ENCODE assay signal across 29 cellular contexts in genomic region chr15:48883699-48884098, GRCh38.
"Had no signal": no experiment of that assay in that cellular context is flagged by ENCODE, and none has a peak within 500 bp of the region (broad histone marks: within the 10 kb centered on the region; RNA-seq: fewer than 3 reads in every experiment).

No MANE protein-coding gene starts in this region.

- H3K4me2 ChIP-seq: hepatocyte had no signal

- FAIRE-seq: colon, endometrium, endothelial cell of umbilical vein, frontal cortex had no signal

- H3K9me3 ChIP-seq: colonic mucosa, esophagus muscularis mucosa, esophagus squamous epithelium, gastrocnemius medialis, gastroesophageal sphincter, heart left ventricle, heart right ventricle had no signal

- H3K9me3 Mint-ChIP-seq: dendritic cell treated with granulocyte-macrophage colony-stimulating factor and Interleukin-4, amounts not matched to agents 40 ng/mL and 50 ng/mL, for 4 days; effector memory CD8-positive, alpha-beta T cell; endodermal cell had no signal

- DNase-seq: colonic mucosa; cortex of kidney; dermis blood vessel endothelial cell; dorsolateral prefrontal cortex; effector CD4-positive, alpha-beta T cell; effector CD8-positive, alpha-beta T cell; effector memory CD4-positive, alpha-beta T cell; effector memory CD8-positive, alpha-beta T cell; endodermal cell; erythroblast; esophagus squamous epithelium; foreskin fibroblast; foreskin keratinocyte; foreskin melanocyte; gastrocnemius medialis; glutamatergic neuron; head of caudate nucleus; heart left ventricle; heart right ventricle had no signal

- H3K27ac Mint-ChIP-seq: dendritic cell treated with granulocyte-macrophage colony-stimulating factor and Interleukin-4, amounts not matched to agents 40 ng/mL and 50 ng/mL, for 4 days; effector memory CD8-positive, alpha-beta T cell; endodermal cell had no signal

- ATAC-seq: effector memory CD8-positive, alpha-beta T cell; esophagus mucosa; foreskin keratinocyte; gastrocnemius medialis; gastroesophageal sphincter; heart left ventricle; heart right ventricle had no signal

- H3K36me3 ChIP-seq: colonic mucosa, esophagus muscularis mucosa, esophagus squamous epithelium, gastrocnemius medialis, gastroesophageal sphincter had no signal

- H3K27me3 ChIP-seq: colonic mucosa, dorsolateral prefrontal cortex, esophagus muscularis mucosa, esophagus squamous epithelium, foreskin keratinocyte, gastrocnemius medialis, gastroesophageal sphincter, heart left ventricle, heart right ventricle, hepatocyte had no signal

- H3K27ac ChIP-seq: colonic mucosa, dorsolateral prefrontal cortex, epithelial cell of prostate, esophagus muscularis mucosa, esophagus squamous epithelium, foreskin keratinocyte, gastrocnemius medialis, gastroesophageal sphincter, heart left ventricle, heart right ventricle, hepatocyte had no signal

- H3K4me1 ChIP-seq: colonic mucosa had no signal

- H2AFZ ChIP-seq: hepatocyte had no signal

- H3K4me3 Mint-ChIP-seq: dendritic cell treated with granulocyte-macrophage colony-stimulating factor and Interleukin-4, amounts not matched to agents 40 ng/mL and 50 ng/mL, for 4 days; effector memory CD8-positive, alpha-beta T cell; endodermal cell had no signal

- H3K4me3 ChIP-seq: colonic mucosa, dorsolateral prefrontal cortex, esophagus muscularis mucosa, esophagus squamous epithelium, gastrocnemius medialis, gastroesophageal sphincter, heart left ventricle, heart right ventricle, hepatocyte had no signal
